ENCODE assay signal across 1 cellular context in genomic region chr4:119035941-119036737, GRCh38.
TF ChIP-seq lines count a peak whose summit lies in the region.

No MANE protein-coding gene starts in this region.

TF ChIP-seq in GM23338, 12 proteins besides CTCF, POLR2A, EP300 and RAD21 (continued from another document):
- TF ChIP-seq, protein P1, sequence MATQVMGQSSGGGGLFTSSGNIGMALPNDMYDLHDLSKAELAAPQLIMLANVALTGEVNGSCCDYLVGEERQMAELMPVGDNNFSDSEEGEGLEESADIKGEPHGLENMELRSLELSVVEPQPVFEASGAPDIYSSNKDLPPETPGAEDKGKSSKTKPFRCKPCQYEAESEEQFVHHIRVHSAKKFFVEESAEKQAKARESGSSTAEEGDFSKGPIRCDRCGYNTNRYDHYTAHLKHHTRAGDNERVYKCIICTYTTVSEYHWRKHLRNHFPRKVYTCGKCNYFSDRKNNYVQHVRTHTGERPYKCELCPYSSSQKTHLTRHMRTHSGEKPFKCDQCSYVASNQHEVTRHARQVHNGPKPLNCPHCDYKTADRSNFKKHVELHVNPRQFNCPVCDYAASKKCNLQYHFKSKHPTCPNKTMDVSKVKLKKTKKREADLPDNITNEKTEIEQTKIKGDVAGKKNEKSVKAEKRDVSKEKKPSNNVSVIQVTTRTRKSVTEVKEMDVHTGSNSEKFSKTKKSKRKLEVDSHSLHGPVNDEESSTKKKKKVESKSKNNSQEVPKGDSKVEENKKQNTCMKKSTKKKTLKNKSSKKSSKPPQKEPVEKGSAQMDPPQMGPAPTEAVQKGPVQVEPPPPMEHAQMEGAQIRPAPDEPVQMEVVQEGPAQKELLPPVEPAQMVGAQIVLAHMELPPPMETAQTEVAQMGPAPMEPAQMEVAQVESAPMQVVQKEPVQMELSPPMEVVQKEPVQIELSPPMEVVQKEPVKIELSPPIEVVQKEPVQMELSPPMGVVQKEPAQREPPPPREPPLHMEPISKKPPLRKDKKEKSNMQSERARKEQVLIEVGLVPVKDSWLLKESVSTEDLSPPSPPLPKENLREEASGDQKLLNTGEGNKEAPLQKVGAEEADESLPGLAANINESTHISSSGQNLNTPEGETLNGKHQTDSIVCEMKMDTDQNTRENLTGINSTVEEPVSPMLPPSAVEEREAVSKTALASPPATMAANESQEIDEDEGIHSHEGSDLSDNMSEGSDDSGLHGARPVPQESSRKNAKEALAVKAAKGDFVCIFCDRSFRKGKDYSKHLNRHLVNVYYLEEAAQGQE (IDR thresholded peaks at IDR 0.05; ENCODE audit: unreplicated experiment), result no peak
- no peak for TF ChIP-seq STAT1 (IDR thresholded peaks at IDR 0.05; ENCODE audit: unreplicated experiment)
- TF ChIP-seq POLR2AphosphoS5 (IDR thresholded peaks at IDR 0.05; ENCODE audit: low read depth), result no peak
